1 cellular context compared by ENCODE assay signal in the genomic region with DNA sequence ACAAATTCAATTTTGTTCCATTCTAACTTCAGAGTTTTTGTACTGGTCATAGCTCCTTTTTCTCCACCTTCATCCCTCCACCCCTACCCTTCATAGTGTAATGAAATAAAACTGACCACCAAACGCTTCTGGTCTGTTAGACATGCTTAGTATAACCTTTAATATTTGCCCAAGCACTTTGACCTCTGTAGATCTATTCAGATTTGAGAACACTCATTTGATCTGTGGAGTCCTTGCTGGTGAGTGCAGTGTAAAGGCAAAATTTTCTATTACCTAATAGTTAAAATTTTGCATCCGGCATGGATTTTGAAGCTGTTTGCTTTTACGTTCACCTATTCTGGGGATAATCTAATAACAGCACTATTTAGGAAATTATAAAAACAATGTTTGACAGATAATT.
TF ChIP-seq lines count a peak whose summit lies in the region.

No MANE protein-coding gene starts in this region.

TF ChIP-seq in K562, 482 proteins besides CTCF, POLR2A, EP300 and RAD21:
- no peak for TF ChIP-seq ZNF239 (CRISPR knock-in tag; IDR thresholded peaks at IDR 0.05)
- TF ChIP-seq CHCHD3 (CRISPR knock-in tag; IDR thresholded peaks at IDR 0.05): no peak
- TF ChIP-seq YY1 (IDR thresholded peaks at IDR 0.05; ENCODE audit: borderline replicate concordance in 1 of 3, control insufficient read depth in 1 of 3, extremely low read depth in 1 of 3, insufficient read depth in 3 of 3, insufficient read length in 1 of 3, insufficient replicate concordance in 2 of 3, low read depth in 1 of 3, low read length in 2 of 3): no peak
- TF ChIP-seq MAFG (tag; conservative IDR thresholded peaks at IDR 0.05): no peak
- no peak for TF ChIP-seq STAT5A (IDR thresholded peaks at IDR 0.05; ENCODE audit: borderline replicate concordance, low read length)
- TF ChIP-seq SAFB (IDR thresholded peaks at IDR 0.05; ENCODE audit: borderline replicate concordance, low read depth, low read length): no peak
- TF ChIP-seq PYGO2 (tag; IDR thresholded peaks at IDR 0.05): no peak
